16 cellular contexts compared by ENCODE assay signal in the genomic region with DNA sequence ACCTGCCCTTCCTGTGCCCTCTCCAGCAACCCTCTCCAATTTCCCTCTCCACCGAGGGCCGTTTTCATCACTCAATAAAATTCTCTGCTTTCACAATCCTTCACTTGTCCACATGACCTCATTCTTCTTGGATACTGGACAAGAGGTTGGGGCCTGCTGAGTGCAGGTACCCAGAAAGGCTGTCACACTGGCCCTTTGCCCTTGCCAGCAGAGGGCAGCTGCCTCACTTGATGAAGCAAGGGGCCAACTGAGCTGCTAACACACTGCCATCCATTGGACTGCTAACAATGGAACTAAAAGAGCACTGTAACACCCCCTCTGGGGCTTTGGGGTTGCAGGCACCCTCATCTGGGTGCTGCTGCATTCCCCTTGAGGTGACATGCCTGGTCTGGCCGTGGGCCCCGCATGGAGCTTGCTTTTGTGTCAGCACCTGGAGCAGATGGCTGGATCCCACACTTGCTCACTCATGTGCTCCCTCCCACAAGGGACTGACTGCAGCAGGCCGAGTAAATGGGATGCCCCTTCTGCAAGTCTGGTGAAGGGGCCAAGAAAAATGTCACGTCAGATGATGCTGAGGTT.
"Had no signal": no experiment of that assay in that cellular context is flagged by ENCODE, and none has a peak within 500 bp of the region (broad histone marks: within the 10 kb centered on the region; RNA-seq: fewer than 3 reads in every experiment).

No MANE protein-coding gene starts in this region.

- ATAC-seq: activated CD8-positive, alpha-beta T cell treated with anti-CD3 and anti-CD28 coated beads for 36 hours; activated naive CD4-positive, alpha-beta T cell treated with anti-CD3 and anti-CD28 coated beads, Interleukin-2, amount 50 U/mL, for 72 hours; esophagus mucosa; gastrocnemius medialis; naive thymus-derived CD4-positive, alpha-beta T cell; sciatic nerve; stimulated activated effector memory CD8-positive, alpha-beta T cell treated with anti-CD3 and anti-CD28 coated beads, Interleukin-12 subunit alpha, Interleukin-12 subunit beta, amount 100 ng/mL, for 72 hours had no signal

- H3K36me3 ChIP-seq: adrenal gland, gastrocnemius medialis, ovary, stomach had no signal

- H3K27ac ChIP-seq: adrenal gland, gastrocnemius medialis, ovary, stomach had no signal

- H3K27me3 ChIP-seq: adrenal gland, gastrocnemius medialis, ovary, stomach had no signal

- H3K4me3 ChIP-seq: adrenal gland, gastrocnemius medialis, ovary, stomach had no signal

- DNase-seq: activated CD4-positive, alpha-beta T cell treated with anti-CD3 and anti-CD28 coated beads, Interleukin-2, amount 10 ng/mL, durations not matched to agents 24 days and 14 days; activated CD8-positive, alpha-beta T cell treated with anti-CD3 and anti-CD28 coated beads for 36 hours; activated effector memory CD4-positive, alpha-beta T cell treated with Interleukin-2 at 50 U/mL for 16 hours; activated T-cell treated with anti-CD3 and anti-CD28 coated beads, Interleukin-2, amount 50 U/mL, for 48 hours; adrenal gland; effector CD4-positive, alpha-beta T cell; gastrocnemius medialis; naive thymus-derived CD4-positive, alpha-beta T cell; ovary; stimulated activated CD4-positive, alpha-beta T cell treated with anti-CD3 and anti-CD28 coated beads, Interleukin-4, amount 100 ng/mL, for 24 hours; stomach; T-helper 9 cell had no signal

- H3K4me1 ChIP-seq: adrenal gland, gastrocnemius medialis, stomach had no signal

- H3K9me3 ChIP-seq: adrenal gland, gastrocnemius medialis, ovary, stomach had no signal
